8 cellular contexts compared by ENCODE assay signal in genomic region chr9:68802525-68803015, GRCh38.
A peak's percentile ranks its signal among the peaks of the same experiment; 100 is the strongest.
DNase-seq lines count a peak whose midpoint lies in the region; ATAC-seq and TF ChIP-seq lines count a peak whose summit lies in the region.

No MANE protein-coding gene starts in this region.

- H3K4me1 Mint-ChIP-seq in activated T-helper 17 cell treated with anti-CD3 and anti-CD28 coated beads, Interleukin-2, amount 50 U/mL, for 72 hours: no peaks in the 10 kb centered on the region
- peaks cover 19% of the 10 kb centered on the region for H3K4me1 Mint-ChIP-seq in CD14-positive monocyte

- peaks cover 11% of the 10 kb centered on the region for H3K27me3 Mint-ChIP-seq in activated T-helper 17 cell treated with anti-CD3 and anti-CD28 coated beads, Interleukin-2, amount 50 U/mL, for 72 hours
- peaks cover 0 to 1% (median 1%) of the 10 kb centered on the region in 3 donors for H3K27me3 Mint-ChIP-seq in CD14-positive monocyte (ENCODE audit: low read depth in 3 of 3)

- ATAC-seq in GM18498 (IDR thresholded peaks at IDR 0.05; ENCODE audit: unreplicated experiment): peak; percentile 98
- peak; percentile 96 for ATAC-seq in GM19395 (IDR thresholded peaks at IDR 0.05; ENCODE audit: unreplicated experiment)
- ATAC-seq in HG03060 (IDR thresholded peaks at IDR 0.05; ENCODE audit: low read depth, unreplicated experiment): peak; percentile 92
- ATAC-seq in activated T-helper 17 cell treated with anti-CD3 and anti-CD28 coated beads, Interleukin-2, amount 50 U/mL, for 72 hours (replicated peaks): peak; percentile 98

- no peak overlapping the region for H3K4me3 Mint-ChIP-seq in activated T-helper 17 cell treated with anti-CD3 and anti-CD28 coated beads, Interleukin-2, amount 50 U/mL, for 72 hours
- no peak overlapping the region for H3K4me3 Mint-ChIP-seq in CD14-positive monocyte

- no peak overlapping the region for H3K27ac Mint-ChIP-seq in activated T-helper 17 cell treated with anti-CD3 and anti-CD28 coated beads, Interleukin-2, amount 50 U/mL, for 72 hours
- no peak overlapping the region for H3K27ac Mint-ChIP-seq in CD14-positive monocyte

- no peaks in the 10 kb centered on the region for H3K9me3 Mint-ChIP-seq in activated T-helper 17 cell treated with anti-CD3 and anti-CD28 coated beads, Interleukin-2, amount 50 U/mL, for 72 hours
- H3K9me3 Mint-ChIP-seq in CD14-positive monocyte: no peaks in the 10 kb centered on the region

- intact Hi-C loops in CD14-positive monocyte (cut with micrococcal nuclease): loop anchor here in 1 of 2 donors (5.0 kb wide), 1 partner anchor 45 kb away; no protein-coding TSS in a partner anchor

- no peaks in the 10 kb centered on the region for H3K36me3 Mint-ChIP-seq in activated T-helper 17 cell treated with anti-CD3 and anti-CD28 coated beads, Interleukin-2, amount 50 U/mL, for 72 hours (ENCODE audit: low read depth)
- H3K36me3 Mint-ChIP-seq in CD14-positive monocyte: no peaks in the 10 kb centered on the region

- no peak for TF ChIP-seq CTCF in CD14-positive monocyte (IDR thresholded peaks at IDR 0.05)

- no peak for DNase-seq in glomerular visceral epithelial cell (ENCODE audit: extremely low spot score)
- no peak for DNase-seq in CD14-positive monocyte (ENCODE audit: low spot score)
- no peak for DNase-seq in NCI-H1436 treated with DMSO at 0.1 percent for 48 hours (lab: John Stamatoyannopoulos, UW)
- no peak for DNase-seq in HT-29 (ENCODE audit: low spot score)
